In the genomic region with DNA sequence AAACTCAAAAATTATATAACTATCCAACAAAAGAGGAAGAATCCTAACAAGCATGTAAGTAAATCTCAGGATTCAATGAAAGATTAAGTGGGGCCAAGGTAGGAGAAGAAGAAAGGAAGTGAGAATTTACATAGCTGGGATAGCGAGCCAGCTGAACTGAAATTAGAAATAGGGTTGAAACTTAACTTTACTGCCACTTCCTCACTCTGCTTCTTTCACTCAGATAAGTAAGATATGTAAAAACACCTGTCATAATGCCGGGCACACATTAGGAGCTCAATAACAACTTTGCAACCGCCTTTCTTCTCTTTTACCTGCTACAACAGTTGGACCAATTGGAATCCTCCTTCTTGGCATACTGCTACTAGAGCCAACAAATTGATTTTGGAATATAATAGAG, we compare ENCODE assay signal across 17 cellular contexts.
DNase-seq lines count a peak whose midpoint lies in the region; ATAC-seq lines count a peak whose summit lies in the region.
"Had no signal": no experiment of that assay in that cellular context is flagged by ENCODE, and none has a peak within 500 bp of the region (broad histone marks: within the 10 kb centered on the region; RNA-seq: fewer than 3 reads in every experiment).

No MANE protein-coding gene starts in this region.

- ATAC-seq in GM18511 (IDR thresholded peaks at IDR 0.05; ENCODE audit: unreplicated experiment) (peak; percentile 85), GM19467 (IDR thresholded peaks at IDR 0.05; ENCODE audit: unreplicated experiment) (peak; percentile 76), HG02852 (IDR thresholded peaks at IDR 0.05; ENCODE audit: unreplicated experiment) (peak; percentile 97), HG03558 (IDR thresholded peaks at IDR 0.05; ENCODE audit: extremely low read depth, unreplicated experiment) (peak; percentile 68)
- ATAC-seq: body of pancreas, lower lobe of right lung, sciatic nerve had no signal

- DNase-seq in globus pallidus (ENCODE audit: low spot score), result no peak
- no peak for DNase-seq in amniotic stem cell (lab: John Stamatoyannopoulos, UW)
- no peak for DNase-seq in D341Med (ENCODE audit: low spot score)
- no peak for DNase-seq in DMS79 treated with DMSO at 0.1 percent for 48 hours (lab: John Stamatoyannopoulos, UW)
- DNase-seq: activated gamma-delta T cell treated with Interleukin-2 at 50 U/mL for 16 hours; body of pancreas; Kasumi-1; lower lobe of right lung; NCI-H2029 treated with DMSO at 0.1 percent for 48 hours; SHP77; stimulated activated CD4-positive, alpha-beta T cell treated with anti-CD3 and anti-CD28 coated beads, Interleukin-4, amount 100 ng/mL, for 4 hours; stimulated activated naive CD4-positive, alpha-beta T cell had no signal
